Comparison of ENCODE assay signal across 8 cellular contexts in the genomic region with DNA sequence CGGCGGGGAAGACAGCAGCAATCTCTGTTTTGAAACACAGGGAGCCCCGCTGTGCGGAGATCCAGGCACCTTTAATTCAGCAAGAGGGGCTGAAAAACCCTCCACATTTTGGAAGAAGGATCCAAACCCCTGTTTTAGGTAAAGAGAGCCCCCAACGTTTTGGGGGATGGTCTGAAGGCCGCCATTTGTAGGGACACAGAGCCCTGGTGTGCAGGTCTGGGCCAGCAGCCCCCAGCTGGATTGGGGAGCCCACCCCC. TPM values are rescaled to one million over a fixed set of nuclear protein-coding genes. Genes with fewer than 3 reads are reported as not detected.
DNase-seq lines count a peak whose midpoint lies in the region; ATAC-seq and TF ChIP-seq lines count a peak whose summit lies in the region.

No MANE protein-coding gene starts in this region.

- H2AK5ac ChIP-seq in mesendoderm (ENCODE audit: low read length): no peak overlapping the region

- no peak overlapping the region for H2BK120ac ChIP-seq in mesendoderm (ENCODE audit: low read depth, low read length)

- H3K23ac ChIP-seq in mesendoderm (ENCODE audit: low read length): no peak overlapping the region

- peak overlapping the region; percentile 95 for H3K56ac ChIP-seq in mesendoderm (ENCODE audit: low read length)

- DNase-seq in heart left ventricle: no peak
- DNase-seq in Right ventricle myocardium superior: no peak
- DNase-seq in brain microvascular endothelial cell: no peak
- DNase-seq in mesendoderm: no peak
- DNase-seq in uterus: no peak
- DNase-seq in effector CD4-positive, alpha-beta T cell: no peak
- DNase-seq in stimulated activated CD4-positive, alpha-beta T cell treated with anti-CD3 and anti-CD28 coated beads, Interleukin-1b, Interleukin-23, amount 100 ng/mL, for 48 hours: no peak

- peak overlapping the region; percentile 29 for H3K18ac ChIP-seq in mesendoderm (ENCODE audit: low read length)

- TF ChIP-seq CTCF in heart left ventricle (IDR thresholded peaks at IDR 0.05) (no peak), brain microvascular endothelial cell (IDR thresholded peaks at IDR 0.05; ENCODE audit: low read depth, low read length, missing control alignments) (no peak), uterus (IDR thresholded peaks at IDR 0.05) (no peak)

- H3K36me3 ChIP-seq in heart left ventricle (peaks cover 0 to 2% (median 0%) of the 10 kb centered on the region in 9 donors), brain microvascular endothelial cell (replicated peaks) (no peaks in the 10 kb centered on the region), mesendoderm (ENCODE audit: control insufficient read depth, insufficient read depth, low read length) (no peaks in the 10 kb centered on the region), uterus (no peaks in the 10 kb centered on the region)

- peak overlapping the region; percentile 6 for H3K4ac ChIP-seq in mesendoderm (ENCODE audit: low read depth, low read length)

- H3K4me3 ChIP-seq in heart left ventricle (peak overlapping the region in 10 of 12 donors; percentile 47 to 83 (median 68)), brain microvascular endothelial cell (ENCODE audit: low read depth, low read length) (peak overlapping the region; percentile 66), mesendoderm (ENCODE audit: low read length) (no peak overlapping the region), uterus (peak overlapping the region; percentile 43 to 48)

- TF ChIP-seq POLR2A in heart left ventricle (IDR thresholded peaks at IDR 0.05) (no peak), uterus (IDR thresholded peaks at IDR 0.05) (peak in 1 of 2 donors; percentile 6)

- H3K79me1 ChIP-seq in mesendoderm (ENCODE audit: low read length): no peaks in the 10 kb centered on the region

- H3K79me2 ChIP-seq in mesendoderm (ENCODE audit: control insufficient read depth, insufficient read depth, low read length): no peaks in the 10 kb centered on the region

- H4K8ac ChIP-seq in mesendoderm (ENCODE audit: low read depth, low read length): no peak overlapping the region

- H4K5ac ChIP-seq in mesendoderm (ENCODE audit: low read length): no peak overlapping the region

- WGBS in heart left ventricle, 4 donors: 48 to 67% (median 56%) methylated on average over 6 of the region's 6 CpGs
- no CpG with 5 or more reads among the region's 6 CpGs for WGBS in mesendoderm (ENCODE audit: extremely low coverage, insufficient coverage, low lambda C conversion rate)

- ATAC-seq in heart left ventricle (no peak), Right ventricle myocardium superior (ENCODE audit: poor library complexity) (no peak), GM18858 (IDR thresholded peaks at IDR 0.05; ENCODE audit: unreplicated experiment) (no peak)

- H3K27me3 ChIP-seq in heart left ventricle: no peaks in the 10 kb centered on the region
- H3K27me3 ChIP-seq in brain microvascular endothelial cell (replicated peaks): no peaks in the 10 kb centered on the region
- H3K27me3 ChIP-seq in mesendoderm (ENCODE audit: insufficient read depth, low read length, poor library complexity): no peaks in the 10 kb centered on the region
- no peaks in the 10 kb centered on the region for H3K27me3 ChIP-seq in uterus

- no peak overlapping the region for H2BK5ac ChIP-seq in mesendoderm (ENCODE audit: low read length)

- H3K27ac ChIP-seq in heart left ventricle: peak overlapping the region; percentile 78 to 99 (median 94)
- H3K27ac ChIP-seq in brain microvascular endothelial cell: peak overlapping the region; percentile 93
- H3K27ac ChIP-seq in mesendoderm (ENCODE audit: low read depth, low read length): peak overlapping the region; percentile 36
- H3K27ac ChIP-seq in uterus: peak overlapping the region; percentile 88 to 89

- peak overlapping the region; percentile 78 for H3K9ac ChIP-seq in mesendoderm (ENCODE audit: low read length)

- H3K9me3 ChIP-seq in heart left ventricle (no peaks in the 10 kb centered on the region), uterus (no peaks in the 10 kb centered on the region)

- intact Hi-C loops in heart left ventricle (cut with DNase I): loop anchor here in 1 of 10 donors (2.0 kb wide), 1 partner anchor 14 kb away; no protein-coding TSS in a partner anchor
- intact Hi-C loops in Right ventricle myocardium superior (cut with DNase I): no loop called here
- intact Hi-C loops in uterus (cut with DNase I; ENCODE audit: low total_unique reads): no loop called here

- peak overlapping the region; percentile 88 for H3K4me2 ChIP-seq in mesendoderm (ENCODE audit: low read length)

- no peak overlapping the region for H2BK15ac ChIP-seq in mesendoderm (replicated peaks; ENCODE audit: low read depth)

- in situ Hi-C loops in brain microvascular endothelial cell (cut with HindIII; ENCODE audit: low pct_ligation_motif_present, low sequenced_read_pairs): no loop called here

- peaks cover 4 to 65% (median 55%) of the 10 kb centered on the region in 12 donors for H3K4me1 ChIP-seq in heart left ventricle
- peaks cover 12% of the 10 kb centered on the region for H3K4me1 ChIP-seq in mesendoderm (ENCODE audit: control insufficient read depth, low read depth, low read length)
- peaks cover 0 to 18% of the 10 kb centered on the region in 2 donors for H3K4me1 ChIP-seq in uterus

RNA-seq across cellular contexts. Expression of gene HOOK2, which starts 3.5 kb away (rescaled TPM):
- total RNA-seq in heart left ventricle (10 to 100 TPM; 45.5 to 90.1 (median 62.6) TPM), Right ventricle myocardium superior (43.6 TPM), uterus (10 to 100 TPM in 2 of 4 donors, 1 to 10 TPM in 1, under 1 TPM in 1; 0.59 to 37.5 (median 14.0) TPM)
- polyA plus RNA-seq in heart left ventricle: 10 to 100 TPM; 29.9 to 83.5 TPM
- 25.7 TPM for polyA plus RNA-seq in mesendoderm (2013, experiment 1 of 2)
- polyA plus RNA-seq in mesendoderm (2013, experiment 2 of 2): 28.2 TPM

RNA-seq across cellular contexts. Expression of gene JUNB, which starts 12.5 kb away (rescaled TPM):
- total RNA-seq in heart left ventricle (100 to 1,000 TPM in 4 of 9 donors, 10 to 100 TPM in 5; 19.6 to 205 (median 67.6) TPM), Right ventricle myocardium superior (23.9 TPM), uterus (100 to 1,000 TPM in 1 of 4 donors, 10 to 100 TPM in 3; 47.4 to 417 (median 81.5) TPM)
- 10 to 100 TPM; 29.6 to 52.9 TPM for polyA plus RNA-seq in heart left ventricle
- polyA plus RNA-seq in mesendoderm (2013, experiment 1 of 2): 2.2 TPM
- polyA plus RNA-seq in mesendoderm (2013, experiment 2 of 2): 2.5 TPM

RNA-seq across cellular contexts. Expression of gene PRDX2, which starts 22.8 kb away (rescaled TPM):
- total RNA-seq in heart left ventricle (1,000 to 10,000 TPM in 2 of 9 donors, 100 to 1,000 TPM in 7; 435 to 1,432 (median 684) TPM), Right ventricle myocardium superior (684 TPM), uterus (100 to 1,000 TPM; 148 to 178 (median 163) TPM)
- 100 to 1,000 TPM; 544 to 645 TPM for polyA plus RNA-seq in heart left ventricle
- polyA plus RNA-seq in mesendoderm (2013, experiment 1 of 2): 210 TPM
- 216 TPM for polyA plus RNA-seq in mesendoderm (2013, experiment 2 of 2)

RNA-seq across cellular contexts. Expression of gene THSD8, which starts 23.0 kb away (rescaled TPM):
- total RNA-seq in heart left ventricle: 1 to 10 TPM in 7 of 9 donors, not detected in 2; 1.2 to 6.8 (median 2.2) TPM
- polyA plus RNA-seq in heart left ventricle: 1 to 10 TPM in 1 of 2 donors, under 1 TPM in 1; 0.35 to 3.2 TPM
- total RNA-seq in Right ventricle myocardium superior: 1.6 TPM
- polyA plus RNA-seq in mesendoderm (2013, experiment 1 of 2): 25.8 TPM
- polyA plus RNA-seq in mesendoderm (2013, experiment 2 of 2): 28.2 TPM
- 1 to 10 TPM in 1 of 4 donors, not detected in 3; 4.1 TPM for total RNA-seq in uterus

RNA-seq across cellular contexts. Expression of gene BEST2, which starts 27.2 kb away (rescaled TPM):
- total RNA-seq in heart left ventricle (not detected), Right ventricle myocardium superior (not detected), uterus (under 1 TPM in 2 of 4 donors, not detected in 2; 0.14 to 0.29 TPM)
- not detected for polyA plus RNA-seq in heart left ventricle
- 0.37 TPM for polyA plus RNA-seq in mesendoderm (2013, experiment 1 of 2)
- 0.32 TPM for polyA plus RNA-seq in mesendoderm (2013, experiment 2 of 2)

Comparison
In these comparisons a context has a peak if more than half of its experiments do, and no peak if none do; other contexts are left out.
1. H3K27ac ChIP-seq: peak in every context shown above with its lines; median percentile 94 in heart left ventricle; 93 in brain microvascular endothelial cell; 88 in uterus; 36 in mesendoderm.